In genomic region chr10:82084496-82084895, GRCh38 we compare ENCODE assay signal across 5 cellular contexts.
"Had no signal": no experiment of that assay in that cellular context is flagged by ENCODE, and none has a peak within 500 bp of the region (broad histone marks: within the 10 kb centered on the region; RNA-seq: fewer than 3 reads in every experiment).

No MANE protein-coding gene starts in this region.

- H3K4me2 ChIP-seq: GM23338 had no signal

- ATAC-seq: K562 had no signal

- H3K4me1 Mint-ChIP-seq: GM23338, H9 had no signal

- DNase-seq: H9, HCEC 1CT, IMR-90 had no signal

- H3K4me3 Mint-ChIP-seq: GM23338, H9 had no signal

- H3K9me3 Mint-ChIP-seq: GM23338, H9 had no signal

- H3K27ac Mint-ChIP-seq: GM23338, H9 had no signal

- H2AFZ ChIP-seq: GM23338 had no signal

- H3K4me3 ChIP-seq: GM23338, K562 had no signal
